In genomic region chr10:89207801-89208551, GRCh38 we compare ENCODE assay signal across 8 cellular contexts. TPM values are rescaled to one million over a fixed set of nuclear protein-coding genes. Genes with fewer than 3 reads are reported as not detected.
DNase-seq lines count a peak whose midpoint lies in the region; ATAC-seq and TF ChIP-seq lines count a peak whose summit lies in the region.

No MANE protein-coding gene starts in this region.

- TF ChIP-seq CTCF in activated B cell treated with CpG ODN at 0.5 μM for 24 hours (IDR thresholded peaks at IDR 0.05) (no peak), epithelial cell of esophagus (IDR thresholded peaks at IDR 0.05; ENCODE audit: insufficient read depth, low read depth, low read length, missing control alignments) (no peak), mesothelial cell of epicardium (IDR thresholded peaks at IDR 0.05; ENCODE audit: unreplicated experiment) (no peak)

- H3K9ac ChIP-seq in Karpas-422 (ENCODE audit: low read length) = no peak overlapping the region

- no peaks in the 10 kb centered on the region for H3K36me3 Mint-ChIP-seq in activated B cell treated with CpG ODN at 0.5 μM for 24 hours (ENCODE audit: low read depth)
- no peaks in the 10 kb centered on the region for H3K36me3 Mint-ChIP-seq in mesothelial cell of epicardium

- peak overlapping the region; percentile 83 for H3K4me3 Mint-ChIP-seq in activated B cell treated with CpG ODN at 0.5 μM for 24 hours
- H3K4me3 Mint-ChIP-seq in mesothelial cell of epicardium = peak overlapping the region; percentile 60

- peaks cover 10% of the 10 kb centered on the region for H3K4me1 ChIP-seq in thymus (ENCODE audit: control insufficient read depth, insufficient read depth, low read length)
- peaks cover 5% of the 10 kb centered on the region; the same call in 1 of the 2 replicates for H3K4me1 ChIP-seq in Karpas-422 (ENCODE audit: low read length)

- peak overlapping the region; percentile 45 for H3K4me3 ChIP-seq in epithelial cell of esophagus (ENCODE audit: low read length)
- H3K4me3 ChIP-seq in thymus (ENCODE audit: low read length) = peak overlapping the region; percentile 55
- no peak overlapping the region for H3K4me3 ChIP-seq in Karpas-422 (ENCODE audit: low read length)

- peak; percentile 5 for DNase-seq in activated CD4-positive, alpha-beta T cell treated with anti-CD3 and anti-CD28 coated beads for 4 hours
- no peak for DNase-seq in activated CD4-positive, alpha-beta T cell treated with anti-CD3 and anti-CD28 coated beads for 1 hour
- DNase-seq in activated B cell treated with CpG ODN at 0.5 μM for 24 hours (peak; percentile 36), epithelial cell of esophagus (ENCODE audit: low read depth) (peak; percentile 8), mesothelial cell of epicardium (ENCODE audit: low spot score in 2 of 2, unreplicated experiment in 2 of 2) (peak; percentile 22 to 45), Karpas-422 (no peak)

- H3K9me3 Mint-ChIP-seq in activated B cell treated with CpG ODN at 0.5 μM for 24 hours (no peaks in the 10 kb centered on the region), mesothelial cell of epicardium (no peaks in the 10 kb centered on the region)

- no peaks in the 10 kb centered on the region for H3K9me2 ChIP-seq in Karpas-422 (replicated peaks; ENCODE audit: insufficient read depth, low read length)

- H3K79me2 ChIP-seq in Karpas-422 (ENCODE audit: low read length) = no peaks in the 10 kb centered on the region

- H3K27ac ChIP-seq in thymus (ENCODE audit: low read depth) (peak overlapping the region; percentile 64), Karpas-422 (ENCODE audit: low read length) (no peak overlapping the region)

- H3K9me3 ChIP-seq in thymus (ENCODE audit: control insufficient read depth) (no peaks in the 10 kb centered on the region), Karpas-422 (ENCODE audit: low read length) (no peaks in the 10 kb centered on the region)

- CTCF ChIA-PET in activated B cell treated with CpG ODN at 0.5 μM for 24 hours (lab: Charles Lee) = interaction anchor here (0.7 to 3.6 kb wide), 9 partner anchors 8 to 431 kb away, joined by 3 to 17 read pairs (median 7); no protein-coding TSS in a partner anchor

- intact Hi-C loops in activated B cell treated with CpG ODN at 0.5 μM for 24 hours (cut with micrococcal nuclease) = loop anchor here (5.0 kb wide), 1 partner anchor 521 kb away; no protein-coding TSS in a partner anchor

- H3K27me3 Mint-ChIP-seq in activated B cell treated with CpG ODN at 0.5 μM for 24 hours (peaks cover 49% of the 10 kb centered on the region), mesothelial cell of epicardium (ENCODE audit: low read depth) (peaks cover 43% of the 10 kb centered on the region)

- no peak overlapping the region for H3K27ac Mint-ChIP-seq in activated B cell treated with CpG ODN at 0.5 μM for 24 hours
- no peak overlapping the region for H3K27ac Mint-ChIP-seq in mesothelial cell of epicardium

- peaks cover 27% of the 10 kb centered on the region for H3K4me1 Mint-ChIP-seq in activated B cell treated with CpG ODN at 0.5 μM for 24 hours
- H3K4me1 Mint-ChIP-seq in mesothelial cell of epicardium = peaks cover 19% of the 10 kb centered on the region

- POLR2A ChIA-PET in activated B cell treated with CpG ODN at 0.5 μM for 24 hours (lab: Charles Lee) = no interaction called here

- H2AFZ ChIP-seq in Karpas-422 (ENCODE audit: low read length) = no peak overlapping the region

- WGBS in thymus = 5% methylated on average over 60 of the region's 60 CpGs

- H3K27me3 ChIP-seq in thymus (ENCODE audit: control insufficient read depth, insufficient read depth) (peaks cover 12% of the 10 kb centered on the region), Karpas-422 (ENCODE audit: low read length) (no peaks in the 10 kb centered on the region)

- peak; percentile 35 for ATAC-seq in activated B cell treated with CpG ODN at 0.5 μM for 24 hours (ENCODE audit: low read depth)
- ATAC-seq in HG03521 (IDR thresholded peaks at IDR 0.05; ENCODE audit: unreplicated experiment) = no peak

- H3K36me3 ChIP-seq in thymus (ENCODE audit: control insufficient read depth, insufficient read depth) = no peaks in the 10 kb centered on the region
- no peaks in the 10 kb centered on the region for H3K36me3 ChIP-seq in Karpas-422 (ENCODE audit: insufficient read depth, low read length)

- H4K20me1 ChIP-seq in Karpas-422 (ENCODE audit: insufficient read depth, low read depth, low read length) = no peaks in the 10 kb centered on the region

- H3K4me2 ChIP-seq in Karpas-422 (ENCODE audit: low read depth, low read length, poor library complexity, severe bottlenecking) = no peak overlapping the region

RNA-seq across cellular contexts. Expression of gene CH25H, which starts 0.9 kb away (rescaled TPM):
- not detected in 2 replicates for total RNA-seq in activated B cell treated with CpG ODN at 0.5 μM for 24 hours
- not detected in 3 replicates for total RNA-seq in mesothelial cell of epicardium
- 23.8 TPM for polyA plus RNA-seq in thymus
- total RNA-seq in Karpas-422 (2014; rRNA removed; shearing (Covaris generic); ENCODE audit: low replicate concordance) = not detected in 2 replicates

RNA-seq across cellular contexts. Expression of gene LIPA, which starts 43.6 kb away (rescaled TPM):
- total RNA-seq in activated B cell treated with CpG ODN at 0.5 μM for 24 hours = 32.8 and 35.3 TPM in 2 replicates
- 24.2 to 27.3 TPM (median 24.8 TPM) in 3 replicates for total RNA-seq in mesothelial cell of epicardium
- 62.3 TPM for polyA plus RNA-seq in thymus
- 14.5 and 20.9 TPM in 2 replicates for total RNA-seq in Karpas-422 (2014; rRNA removed; shearing (Covaris generic); ENCODE audit: low replicate concordance)

Comparison
In these comparisons a context has a peak if more than half of its experiments do, and no peak if none do; other contexts are left out.
1. DNase-seq: peak in activated CD4-positive, alpha-beta T cell treated with anti-CD3 and anti-CD28 coated beads for 4 hours (2 of 2), activated B cell treated with CpG ODN at 0.5 μM for 24 hours (single experiment), epithelial cell of esophagus (single experiment) and mesothelial cell of epicardium (2 of 2); none in activated CD4-positive, alpha-beta T cell treated with anti-CD3 and anti-CD28 coated beads for 1 hour (single experiment) and Karpas-422 (single experiment).